12 cellular contexts compared by ENCODE assay signal in genomic region chr10:30979956-30980355, GRCh38.
"Had no signal": no experiment of that assay in that cellular context is flagged by ENCODE, and none has a peak within 500 bp of the region (broad histone marks: within the 10 kb centered on the region; RNA-seq: fewer than 3 reads in every experiment).

No MANE protein-coding gene starts in this region.

- H3K4me3 ChIP-seq: colonic mucosa, lung had no signal

- H3K27me3 ChIP-seq: colonic mucosa had no signal

- DNase-seq: activated effector memory CD4-positive, alpha-beta T cell treated with anti-CD3 and anti-CD28 coated beads, Interleukin-2, amount 50 U/mL, for 16 hours; activated T-cell treated with anti-CD3 and anti-CD28 coated beads, Interleukin-2, amount 50 U/mL, for 24 hours; colonic mucosa; effector CD4-positive, alpha-beta T cell; hypothalamus; naive thymus-derived CD8-positive, alpha-beta T cell; nucleus accumbens; stimulated activated CD4-positive, alpha-beta T cell treated with anti-CD3 and anti-CD28 coated beads, Interleukin-15, amount 100 ng/mL, for 24 hours; stimulated activated CD4-positive, alpha-beta T cell treated with anti-CD3 and anti-CD28 coated beads, Interleukin-4, amount 100 ng/mL, for 24 hours; T-helper 17 cell had no signal

- ATAC-seq: naive thymus-derived CD8-positive, alpha-beta T cell; SK-N-SH treated with all-trans-retinoic acid at 6 μM for 48 hours; T-helper 17 cell had no signal

- H3K27ac ChIP-seq: colonic mucosa had no signal

- H3K4me1 ChIP-seq: colonic mucosa had no signal

- H3K9me3 ChIP-seq: colonic mucosa had no signal

- H3K36me3 ChIP-seq: colonic mucosa had no signal
